Comparison of ENCODE assay signal across 11 cellular contexts in the genomic region with DNA sequence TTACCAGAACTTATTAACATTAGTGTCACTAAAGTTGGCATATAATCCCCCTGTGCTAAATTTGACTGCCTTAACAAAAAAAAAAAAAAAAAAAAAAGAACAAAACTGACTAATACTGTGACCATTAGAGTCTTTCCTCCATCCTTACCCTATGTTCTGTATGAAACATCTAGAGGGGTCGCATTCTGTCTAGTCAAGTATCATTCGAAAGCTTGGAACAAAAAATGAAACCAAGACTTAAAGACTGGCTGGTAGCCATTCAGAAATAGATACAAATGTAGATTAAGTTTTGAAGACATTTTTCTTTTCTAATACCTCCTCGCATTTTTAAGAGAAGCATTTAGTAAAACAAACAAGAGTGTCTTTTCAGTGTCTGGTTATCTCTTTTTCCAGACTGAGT.
A peak's percentile ranks its signal among the peaks of the same experiment; 100 is the strongest.
DNase-seq lines count a peak whose midpoint lies in the region; ATAC-seq, FAIRE-seq and TF ChIP-seq lines count a peak whose summit lies in the region.
"Had no signal": no experiment of that assay in that cellular context is flagged by ENCODE, and none has a peak within 500 bp of the region (broad histone marks: within the 10 kb centered on the region; RNA-seq: fewer than 3 reads in every experiment).

No MANE protein-coding gene starts in this region.

- H4K20me1 ChIP-seq in HepG2 (ENCODE audit: insufficient read depth, low read length) (peaks cover 16% of the 10 kb centered on the region), GM12878 (ENCODE audit: control insufficient read depth, insufficient read depth) (no peaks in the 10 kb centered on the region)

- TF ChIP-seq POLR2A in HepG2 (IDR thresholded peaks at IDR 0.05; ENCODE audit: insufficient read depth in 1 of 2, low read depth in 2 of 2, low read length in 2 of 2) (no peak), GM12878 (IDR thresholded peaks at IDR 0.05; ENCODE audit: low read depth, low read length) (no peak), body of pancreas (IDR thresholded peaks at IDR 0.05) (no peak)

- TF ChIP-seq CTCF in liver (IDR thresholded peaks at IDR 0.05; ENCODE audit: low read depth, low read length, missing input control) (no peak), HepG2 (CRISPR knock-in tag; IDR thresholded peaks at IDR 0.05) (no peak), GM12878 (IDR thresholded peaks at IDR 0.05 in 2 of 3, conservative IDR thresholded peaks at IDR 0.05 in 1 of 3; ENCODE audit: control insufficient read depth in 2 of 3, extremely low read depth in 1 of 3, insufficient read depth in 1 of 3, low read depth in 3 of 3, low read length in 3 of 3) (no peak), body of pancreas (IDR thresholded peaks at IDR 0.05) (no peak), brain microvascular endothelial cell (IDR thresholded peaks at IDR 0.05; ENCODE audit: low read depth, low read length, missing control alignments) (no peak)

- peak overlapping the region; percentile 70 to 92 for H3K27ac ChIP-seq in liver (ENCODE audit: low read depth in 1 of 2, low read length in 2 of 2)
- H3K27ac ChIP-seq in HepG2 (ENCODE audit: extremely low read length, insufficient read depth, low read length): no peak overlapping the region
- H3K27ac ChIP-seq in GM12878 (ENCODE audit: control insufficient read depth, insufficient read depth): peak overlapping the region; percentile 68; the same call in 1 of the 2 replicates
- peak overlapping the region in 1 of 4 donors; percentile 59 for H3K27ac ChIP-seq in body of pancreas
- H3K27ac ChIP-seq in brain microvascular endothelial cell: no peak overlapping the region
- H3K27ac ChIP-seq: coronary artery, parathyroid adenoma had no signal

- CTCF ChIA-PET in HepG2 (lab: Yijun Ruan, JAX; ENCODE audit: low intra/inter-chr PET ratio, low total read pairs) (no interaction called here), GM12878 (lab: Yijun Ruan, JAX) (interaction anchor here (0.8 to 2.5 kb wide), 4 partner anchors 9 to 98 kb away, joined by 3 to 7 read pairs (median 4); no protein-coding TSS in a partner anchor)

- H3K4me2 ChIP-seq in HepG2 (ENCODE audit: low read depth, low read length) (no peak overlapping the region), GM12878 (ENCODE audit: control insufficient read depth, insufficient read depth) (peak overlapping the region; percentile 97)

- H3K9ac ChIP-seq in liver (ENCODE audit: low read depth in 1 of 2, low read length in 2 of 2) (peak overlapping the region in 1 of 2 donors; percentile 17), HepG2 (ENCODE audit: insufficient read depth, low read depth, low read length) (no peak overlapping the region), GM12878 (ENCODE audit: control insufficient read depth, insufficient read depth, low read length) (no peak overlapping the region)
- H3K9ac ChIP-seq: parathyroid adenoma had no signal

- TF ChIP-seq RAD21 in liver (IDR thresholded peaks at IDR 0.05) (no peak), HepG2 (CRISPR knock-in tag; IDR thresholded peaks at IDR 0.05) (no peak), GM12878 (IDR thresholded peaks at IDR 0.05; ENCODE audit: insufficient read depth, low read depth, low read length) (no peak)

- H2AFZ ChIP-seq in HepG2 (ENCODE audit: low read length) (no peak overlapping the region), GM12878 (ENCODE audit: control insufficient read depth, low read depth, low read length) (peak overlapping the region; percentile 68)
- H2AFZ ChIP-seq: parathyroid adenoma had no signal

- intact Hi-C loops in HepG2 (cut with micrococcal nuclease; ENCODE audit: unreplicated experiment): no loop called here
- intact Hi-C loops in GM12878 (cut with micrococcal nuclease; ENCODE audit: unreplicated experiment): loop anchor here (5.0 kb wide), 1 partner anchor 66 kb away; a partner anchor contains a TSS
- intact Hi-C loops in body of pancreas (cut with DNase I): no loop called here

- TF ChIP-seq EP300 in HepG2 (IDR thresholded peaks at IDR 0.05; ENCODE audit: low read depth in 2 of 2, low read length in 2 of 2) (no peak), HepG2 (CRISPR knock-in tag; IDR thresholded peaks at IDR 0.05; ENCODE audit: borderline replicate concordance) (no peak), GM12878 (IDR thresholded peaks at IDR 0.05; ENCODE audit: borderline replicate concordance in 1 of 2, control insufficient read depth in 1 of 2, low read depth in 2 of 2, low read length in 2 of 2) (no peak)

- DNase-seq in HepG2 (ENCODE audit: low spot score): no peak
- no peak for DNase-seq in GM12878 (ENCODE audit: low read depth, low spot score)
- DNase-seq in 8988T: no peak
- DNase-seq in body of pancreas: no peak
- no peak for DNase-seq in brain microvascular endothelial cell
- DNase-seq in retina: no peak
- DNase-seq: NCI-H510A treated with DMSO at 0.1 percent for 48 hours had no signal

- in situ Hi-C loops in HepG2 (cut with HindIII; ENCODE audit: extremely low pct_ligation_motif_present, low pct_unique_long_range_greater_than_20kb) (no loop called here), GM12878 (cut with MboI) (no loop called here), brain microvascular endothelial cell (cut with HindIII; ENCODE audit: low pct_ligation_motif_present, low sequenced_read_pairs) (no loop called here)

- BruUV-seq in HepG2 (replicated peaks; lab: Mats Ljungman, UMichigan): no TSS peak
- BruUV-seq in GM12878 (replicated peaks; lab: Mats Ljungman, UMichigan): no TSS peak

- H3K4me1 ChIP-seq in liver (ENCODE audit: control insufficient read depth in 4 of 4, insufficient read depth in 4 of 4, low read length in 3 of 4) (peaks cover 16 to 57% (median 51%) of the 10 kb centered on the region in 4 donors), HepG2 (ENCODE audit: insufficient read depth, low read length) (peaks cover 73% of the 10 kb centered on the region), GM12878 (ENCODE audit: control insufficient read depth, insufficient read depth, low read length) (peaks cover 30% of the 10 kb centered on the region), body of pancreas (peaks cover 29% of the 10 kb centered on the region)

- H3K27me3 ChIP-seq in liver (ENCODE audit: control insufficient read depth in 4 of 4, insufficient read depth in 4 of 4, low read length in 3 of 4): no peaks in the 10 kb centered on the region
- no peaks in the 10 kb centered on the region for H3K27me3 ChIP-seq in HepG2 (ENCODE audit: control insufficient read depth in 1 of 2, insufficient read depth in 2 of 2, low read length in 2 of 2)
- no peaks in the 10 kb centered on the region for H3K27me3 ChIP-seq in GM12878 (replicated peaks in 1 of 2; ENCODE audit: control insufficient read depth in 2 of 2, insufficient read depth in 2 of 2, low read length in 1 of 2)
- H3K27me3 ChIP-seq in body of pancreas: no peaks in the 10 kb centered on the region
- H3K27me3 ChIP-seq in brain microvascular endothelial cell (replicated peaks): no peaks in the 10 kb centered on the region

- no peaks in the 10 kb centered on the region for H3K9me3 ChIP-seq in liver (ENCODE audit: control insufficient read depth in 4 of 4, low read length in 3 of 4)
- no peaks in the 10 kb centered on the region for H3K9me3 ChIP-seq in HepG2 (ENCODE audit: low read length)
- H3K9me3 ChIP-seq in GM12878 (replicated peaks; ENCODE audit: control insufficient read depth, insufficient read depth, low read length): no peaks in the 10 kb centered on the region
- H3K9me3 ChIP-seq in body of pancreas: no peaks in the 10 kb centered on the region

- POLR2A ChIA-PET in HepG2 (lab: Yijun Ruan, JAX) (interaction anchor here (1.0 kb wide), 1 partner anchor 67 kb away, joined by 3 read pairs; a partner anchor contains a TSS), GM12878 (lab: Charles Lee) (interaction anchor here (0.6 to 1.9 kb wide), 4 partner anchors 10 to 40 kb away, joined by 3 to 8 read pairs (median 6); no protein-coding TSS in a partner anchor)

- WGBS in liver: 64% methylated on average over 3 of the region's 3 CpGs
- 100% methylated on average over 3 of the region's 3 CpGs for WGBS in HepG2 (ENCODE audit: low lambda C conversion rate)
- WGBS in GM12878 (ENCODE audit: insufficient coverage, insufficient replicate concordance, low lambda C conversion rate, missing lambda C conversion rate): 28% methylated on average over 3 of the region's 3 CpGs
- WGBS in body of pancreas, 2 donors: 82 to 92% methylated on average over 3 of the region's 3 CpGs

- H3K36me3 ChIP-seq in liver (ENCODE audit: control insufficient read depth in 4 of 4, insufficient read depth in 3 of 4, low read depth in 1 of 4, low read length in 3 of 4) (no peaks in the 10 kb centered on the region), HepG2 (replicated peaks in 1 of 2; ENCODE audit: control insufficient read depth in 1 of 2, insufficient read depth in 2 of 2, low read length in 2 of 2) (peaks cover 6 to 33% of the 10 kb centered on the region in 2 experiments), GM12878 (ENCODE audit: control insufficient read depth in 2 of 2, insufficient read depth in 2 of 2, low read length in 1 of 2) (no peaks in the 10 kb centered on the region), body of pancreas (replicated peaks in 1 of 2; ENCODE audit: insufficient read depth in 1 of 2, low read depth in 2 of 2) (no peaks in the 10 kb centered on the region), brain microvascular endothelial cell (replicated peaks) (peaks cover 6% of the 10 kb centered on the region)

- H3K4me3 ChIP-seq in liver (ENCODE audit: low read depth in 1 of 3, low read length in 3 of 3) (no peak overlapping the region), HepG2 (replicated peaks in 1 of 3; ENCODE audit: insufficient read depth in 1 of 3, low read depth in 2 of 3, low read length in 3 of 3) (no peak overlapping the region), GM12878 (peak overlapping the region; percentile 49), body of pancreas (no peak overlapping the region), brain microvascular endothelial cell (ENCODE audit: low read depth, low read length) (no peak overlapping the region)
- H3K4me3 ChIP-seq: coronary artery had no signal

- ATAC-seq in HepG2 (no peak), HG03432 (IDR thresholded peaks at IDR 0.05; ENCODE audit: unreplicated experiment) (peak; percentile 58), GM12878 (peak; percentile 75), body of pancreas (no peak)

- SMC1A ChIA-PET in GM12878 (lab: Charles Lee; ENCODE audit: uncharacterized antibody, unreplicated experiment): interaction anchor here (0.6 to 2.9 kb wide), 12 partner anchors 9 to 873 kb away, joined by 3 to 14 read pairs (median 3); no protein-coding TSS in a partner anchor

- RAD21 ChIA-PET in GM12878 (lab: Charles Lee; ENCODE audit: unreplicated experiment): interaction anchor here (1.0 to 1.5 kb wide), 2 partner anchors 14 to 35 kb away, joined by 3 to 4 read pairs; no protein-coding TSS in a partner anchor

- FAIRE-seq in HepG2 (lab: Jason Lieb, UNC) (no peak), GM12878 (lab: Jason Lieb, UNC) (no peak)

- peaks cover 94% of the 10 kb centered on the region for H3K79me2 ChIP-seq in HepG2 (ENCODE audit: insufficient read depth, low read length)
- no peaks in the 10 kb centered on the region; the same call in 1 of the 2 replicates for H3K79me2 ChIP-seq in GM12878 (ENCODE audit: control insufficient read depth, insufficient read depth, low read length)

TF ChIP-seq in liver, 16 proteins besides CTCF, POLR2A, EP300 and RAD21 (continues in another document):
- no peak for TF ChIP-seq YY1 (IDR thresholded peaks at IDR 0.05)

TF ChIP-seq in GM12878, 131 proteins besides CTCF, POLR2A, EP300 and RAD21 (continues in another document):
- no peak for TF ChIP-seq CREM (IDR thresholded peaks at IDR 0.05; ENCODE audit: low read depth)
- TF ChIP-seq ZNF622 (IDR thresholded peaks at IDR 0.05): no peak

Comparison
In these comparisons a context has a peak if more than half of its experiments do, and no peak if none do; other contexts are left out.
1. H3K27ac ChIP-seq: peak in liver (2 of 2) and GM12878 (single experiment); none in HepG2 (single experiment) and brain microvascular endothelial cell (single experiment).
2. ATAC-seq: peak in HG03432 (single experiment) and GM12878 (single experiment); none in HepG2 (single experiment) and body of pancreas (single experiment).